1 cellular context compared by ENCODE assay signal in the genomic region with DNA sequence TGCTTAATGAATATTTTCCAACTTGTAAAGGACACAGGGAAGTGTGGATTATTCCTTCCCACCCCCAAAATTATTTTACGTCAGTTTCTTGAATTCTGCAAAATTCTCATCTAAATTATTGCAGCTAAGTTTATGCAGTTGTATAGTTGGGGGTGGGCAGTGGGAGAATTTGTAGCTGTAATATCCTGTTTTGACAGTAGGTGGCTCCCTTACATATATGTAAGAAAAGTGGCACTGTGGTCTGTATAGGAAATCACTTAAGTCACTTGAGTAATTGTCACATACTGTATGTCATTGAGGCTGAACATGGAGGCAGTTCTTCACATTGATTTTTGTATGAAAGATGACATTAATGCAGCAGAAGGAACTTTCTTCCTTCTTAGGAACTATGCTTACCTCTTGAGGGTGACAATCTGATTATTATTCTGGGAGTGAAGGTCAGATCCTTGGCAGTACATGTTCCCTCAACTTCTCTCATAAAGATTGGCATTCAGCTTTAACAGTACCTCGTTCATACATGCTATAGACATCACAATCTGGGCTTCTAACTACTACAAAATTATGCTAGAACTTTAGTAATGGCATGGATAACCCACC.
TF ChIP-seq lines count a peak whose summit lies in the region.

No MANE protein-coding gene starts in this region.

TF ChIP-seq in H1, 55 proteins besides CTCF, POLR2A, EP300 and RAD21 (continued from another document):
- TF ChIP-seq SIRT6 (IDR thresholded peaks at IDR 0.05; ENCODE audit: low read length) (no peak), BACH1 (IDR thresholded peaks at IDR 0.05; ENCODE audit: low read length) (no peak), ZNF274 (IDR thresholded peaks at IDR 0.05; ENCODE audit: borderline replicate concordance, extremely low read depth, low read length) (no peak)
